In the genomic region with DNA sequence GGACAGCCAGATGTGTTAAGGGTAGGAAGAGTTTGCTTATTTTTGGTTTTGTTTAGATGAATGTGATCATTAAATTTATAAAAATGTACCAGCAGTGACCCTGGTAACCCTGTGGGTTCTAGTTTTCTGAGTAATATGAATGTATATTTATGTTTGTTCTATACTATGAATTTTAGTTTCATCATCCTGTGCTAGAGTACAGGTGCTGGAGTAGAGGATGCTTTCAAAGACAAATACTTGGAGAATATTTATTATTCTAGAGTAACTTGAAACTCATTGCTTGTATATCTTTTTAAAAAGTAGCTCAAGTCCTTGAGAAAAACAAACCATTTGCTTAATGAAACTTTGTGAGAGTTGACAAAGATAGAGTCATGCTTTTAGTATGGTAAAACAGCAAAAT, we compare ENCODE assay signal across 27 cellular contexts.
"Had no signal": no experiment of that assay in that cellular context is flagged by ENCODE, and none has a peak within 500 bp of the region (broad histone marks: within the 10 kb centered on the region; RNA-seq: fewer than 3 reads in every experiment).

No MANE protein-coding gene starts in this region.

- H3K9me3 Mint-ChIP-seq: activated CD4-positive, alpha-beta memory T cell treated with anti-CD3 and anti-CD28 coated beads for 36 hours; activated CD4-positive, alpha-beta T cell treated with anti-CD3 and anti-CD28 coated beads, Interleukin-2, amount 10 ng/mL, durations not matched to agents 7 days and 5 days; activated naive CD4-positive, alpha-beta T cell treated with anti-CD3 and anti-CD28 coated beads for 36 hours; activated naive CD8-positive, alpha-beta T cell treated with anti-CD3 and anti-CD28 coated beads, Interleukin-2, amount 10 ng/mL, durations not matched to agents 7 days and 5 days; activated T-helper 17 cell treated with anti-CD3 and anti-CD28 coated beads, Interleukin-2, amount 50 U/mL, for 72 hours; T-cell had no signal

- H3K9ac ChIP-seq: KMS-11 had no signal

- H3K27me3 Mint-ChIP-seq: activated CD4-positive, alpha-beta memory T cell treated with anti-CD3 and anti-CD28 coated beads for 36 hours; activated CD4-positive, alpha-beta T cell treated with anti-CD3 and anti-CD28 coated beads, Interleukin-2, amount 10 ng/mL, durations not matched to agents 7 days and 5 days; activated T-helper 17 cell treated with anti-CD3 and anti-CD28 coated beads, Interleukin-2, amount 50 U/mL, for 72 hours; T-cell had no signal

- H3K27ac ChIP-seq: adrenal gland, body of pancreas, KMS-11, SK-N-MC had no signal

- H3K36me3 Mint-ChIP-seq: activated CD4-positive, alpha-beta memory T cell treated with anti-CD3 and anti-CD28 coated beads for 36 hours; activated naive CD8-positive, alpha-beta T cell treated with anti-CD3 and anti-CD28 coated beads, Interleukin-2, amount 10 ng/mL, durations not matched to agents 7 days and 5 days; T-cell had no signal

- DNase-seq: activated CD4-positive, alpha-beta memory T cell treated with anti-CD3 and anti-CD28 coated beads for 36 hours; activated CD4-positive, alpha-beta T cell treated with anti-CD3 and anti-CD28 coated beads, Interleukin-2, amount 10 ng/mL, durations not matched to agents 7 days and 5 days; activated CD4-positive, CD25-positive, alpha-beta regulatory T cell; activated CD8-positive, alpha-beta memory T cell treated with anti-CD3 and anti-CD28 coated beads for 24 hours; activated gamma-delta T cell; activated naive CD4-positive, alpha-beta T cell treated with anti-CD3 and anti-CD28 coated beads for 36 hours; activated naive CD8-positive, alpha-beta T cell treated with anti-CD3 and anti-CD28 coated beads, Interleukin-2, amount 10 ng/mL, durations not matched to agents 7 days and 5 days; activated T-cell treated with anti-CD3 and anti-CD28 coated beads for 4 hours; activated T-cell treated with anti-CD3 and anti-CD28 coated beads, Interleukin-2, amount 50 U/mL, for 48 hours; adrenal gland; anterior cingulate cortex; body of pancreas; NCI-H1092; NCI-H1417; NCI-H1930; NCI-H2107; NCI-H2171 treated with DMSO at 0.1 percent for 48 hours; NCI-H226; NCI-H526 treated with DMSO at 0.1 percent for 48 hours; NCI-H82; SIG-M5; T-cell; T-helper 2 cell; T1000 had no signal

- H3K27me3 ChIP-seq: adrenal gland, body of pancreas had no signal

- H3K4me1 Mint-ChIP-seq: activated CD4-positive, alpha-beta T cell treated with anti-CD3 and anti-CD28 coated beads, Interleukin-2, amount 10 ng/mL, durations not matched to agents 7 days and 5 days; T-cell had no signal

- H3K27ac Mint-ChIP-seq: activated CD4-positive, alpha-beta memory T cell treated with anti-CD3 and anti-CD28 coated beads for 36 hours; activated CD4-positive, alpha-beta T cell treated with anti-CD3 and anti-CD28 coated beads, Interleukin-2, amount 10 ng/mL, durations not matched to agents 7 days and 5 days; activated naive CD4-positive, alpha-beta T cell treated with anti-CD3 and anti-CD28 coated beads for 36 hours; activated naive CD8-positive, alpha-beta T cell treated with anti-CD3 and anti-CD28 coated beads, Interleukin-2, amount 10 ng/mL, durations not matched to agents 7 days and 5 days; activated T-helper 17 cell treated with anti-CD3 and anti-CD28 coated beads, Interleukin-2, amount 50 U/mL, for 72 hours; T-cell had no signal

- H3K4me1 ChIP-seq: adrenal gland had no signal

- H3K4me2 ChIP-seq: KMS-11 had no signal

- H3K4me3 ChIP-seq: adrenal gland, body of pancreas, SK-N-MC had no signal

- H3K9me3 ChIP-seq: adrenal gland, body of pancreas had no signal

- H3K4me3 Mint-ChIP-seq: activated CD4-positive, alpha-beta memory T cell treated with anti-CD3 and anti-CD28 coated beads for 36 hours; activated CD4-positive, alpha-beta T cell treated with anti-CD3 and anti-CD28 coated beads, Interleukin-2, amount 10 ng/mL, durations not matched to agents 7 days and 5 days; activated naive CD4-positive, alpha-beta T cell treated with anti-CD3 and anti-CD28 coated beads for 36 hours; activated naive CD8-positive, alpha-beta T cell treated with anti-CD3 and anti-CD28 coated beads, Interleukin-2, amount 10 ng/mL, durations not matched to agents 7 days and 5 days; activated T-helper 17 cell treated with anti-CD3 and anti-CD28 coated beads, Interleukin-2, amount 50 U/mL, for 72 hours; T-cell had no signal

- H3K36me3 ChIP-seq: adrenal gland had no signal

- ATAC-seq: activated T-helper 17 cell treated with anti-CD3 and anti-CD28 coated beads, Interleukin-2, amount 50 U/mL, for 72 hours; body of pancreas; T-cell had no signal
